10 cellular contexts compared by ENCODE assay signal in the genomic region with DNA sequence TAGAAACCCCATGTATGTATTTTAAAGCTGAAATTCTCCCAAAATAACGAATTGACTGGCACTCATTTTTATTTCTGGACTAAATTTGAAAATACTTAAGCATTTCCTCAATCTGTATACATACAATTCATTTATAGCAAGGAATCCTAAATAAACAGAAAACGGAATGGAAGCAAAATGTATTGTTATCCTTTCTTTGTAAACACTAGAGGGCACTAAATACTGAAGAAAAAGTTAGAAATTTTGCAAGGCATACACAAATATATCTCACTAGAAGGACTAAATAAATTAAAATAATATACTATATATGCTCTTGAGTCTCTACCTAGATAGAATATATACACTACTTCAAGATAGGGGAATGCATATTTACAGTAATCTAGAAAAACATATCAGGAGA. TPM values are rescaled to one million over a fixed set of nuclear protein-coding genes. Genes with fewer than 3 reads are reported as not detected.
DNase-seq lines count a peak whose midpoint lies in the region; TF ChIP-seq lines count a peak whose summit lies in the region.
"Had no signal": no experiment of that assay in that cellular context is flagged by ENCODE, and none has a peak within 500 bp of the region (broad histone marks: within the 10 kb centered on the region; RNA-seq: fewer than 3 reads in every experiment).

No MANE protein-coding gene starts in this region.

- H3K27ac Mint-ChIP-seq in neural progenitor cell = no peak overlapping the region
- no peak overlapping the region for H3K27ac Mint-ChIP-seq in immature natural killer cell

- H3K27me3 Mint-ChIP-seq in neural progenitor cell (ENCODE audit: insufficient read depth, low read depth) = no peaks in the 10 kb centered on the region
- H3K27me3 Mint-ChIP-seq in immature natural killer cell (ENCODE audit: low read depth in 3 of 3) = peaks cover 0 to 2% (median 0%) of the 10 kb centered on the region in 3 donors

- no peaks in the 10 kb centered on the region for H4K20me1 ChIP-seq in neural progenitor cell (ENCODE audit: low read depth)

- TF ChIP-seq CTCF in GM13977 (IDR thresholded peaks at IDR 0.05; ENCODE audit: extremely low read depth, insufficient read depth, missing control alignments) (peak; percentile 49), adrenal gland (IDR thresholded peaks at IDR 0.05) (peak in 4 of 6 experiments; percentile 24 to 56 (median 53)), neural progenitor cell (IDR thresholded peaks at IDR 0.05) (peak; percentile 61)

- H3K9me3 Mint-ChIP-seq in neural progenitor cell (no peaks in the 10 kb centered on the region), immature natural killer cell (peaks cover 0 to 3% (median 0%) of the 10 kb centered on the region in 6 donors)

- no peaks in the 10 kb centered on the region for H3F3A ChIP-seq in neural progenitor cell (ENCODE audit: low read depth)

- TF ChIP-seq POLR2A in adrenal gland (IDR thresholded peaks at IDR 0.05) = no peak

- intact Hi-C loops in adrenal gland (cut with DNase I) = loop anchor here in 1 of 2 donors (2.0 kb wide), 1 partner anchor 135 kb away; no protein-coding TSS in a partner anchor

- in situ Hi-C loops in GM13977 (cut with MboI; ENCODE audit: low pct_unique_long_range_greater_than_20kb, low sequenced_read_pairs, unreplicated experiment) = loop anchor here (10.0 kb wide), 1 partner anchor 135 kb away; no protein-coding TSS in a partner anchor

- no peaks in the 10 kb centered on the region for H3K4me1 ChIP-seq in adrenal gland (replicated peaks in 1 of 2)
- no peaks in the 10 kb centered on the region for H3K4me1 ChIP-seq in neural progenitor cell

- WGBS in adrenal gland, 4 donors = 1 to 2% (median 1%) methylated on average over 2 of the region's 2 CpGs

- H3K4me2 ChIP-seq in neural progenitor cell = no peak overlapping the region

- no peaks in the 10 kb centered on the region for H3K4me1 Mint-ChIP-seq in neural progenitor cell
- no peaks in the 10 kb centered on the region for H3K4me1 Mint-ChIP-seq in immature natural killer cell

- H3K27me3 ChIP-seq in adrenal gland = peaks cover 6% of the 10 kb centered on the region
- H3K27me3 ChIP-seq in neural progenitor cell = no peaks in the 10 kb centered on the region

- H3K27ac ChIP-seq in adrenal gland (no peak overlapping the region), neural progenitor cell (no peak overlapping the region)

- H3K4me3 ChIP-seq in adrenal gland = no peak overlapping the region
- no peak overlapping the region for H3K4me3 ChIP-seq in neural progenitor cell

- H3K9me3 ChIP-seq in adrenal gland (replicated peaks in 1 of 3) = no peaks in the 10 kb centered on the region
- no peaks in the 10 kb centered on the region for H3K9me3 ChIP-seq in neural progenitor cell (ENCODE audit: low read depth)

- H2AFZ ChIP-seq in neural progenitor cell (replicated peaks) = no peak overlapping the region

- no peak for DNase-seq in GM13977 (ENCODE audit: low spot score)
- peak; percentile 16 for DNase-seq in NCI-H146 (lab: John Stamatoyannopoulos, UW)
- no peak for DNase-seq in adrenal gland
- no peak for DNase-seq in neural progenitor cell (ENCODE audit: low spot score)
- DNase-seq in T1000 (lab: John Stamatoyannopoulos, UW) = no peak
- no peak for DNase-seq in stimulated activated naive CD4-positive, alpha-beta T cell (lab: John Stamatoyannopoulos, UW)
- DNase-seq in immature natural killer cell = no peak
- DNase-seq in NCI-H187 treated with DMSO at 0.1 percent for 48 hours (lab: John Stamatoyannopoulos, UW) = no peak
- DNase-seq: erythroblast, substantia nigra had no signal

- H3K36me3 Mint-ChIP-seq in neural progenitor cell (no peaks in the 10 kb centered on the region), immature natural killer cell (no peaks in the 10 kb centered on the region)

- H3K4me3 Mint-ChIP-seq in neural progenitor cell = no peak overlapping the region
- H3K4me3 Mint-ChIP-seq in immature natural killer cell = no peak overlapping the region

- no peaks in the 10 kb centered on the region for H3K79me2 ChIP-seq in neural progenitor cell (ENCODE audit: low read depth)

- no peak overlapping the region for H3K9ac ChIP-seq in neural progenitor cell

- H3K36me3 ChIP-seq in adrenal gland (replicated peaks in 1 of 2) = no peaks in the 10 kb centered on the region
- no peaks in the 10 kb centered on the region for H3K36me3 ChIP-seq in neural progenitor cell

RNA-seq across cellular contexts. Expression of gene ANO5, which starts 23.1 kb away (rescaled TPM):
- total RNA-seq in adrenal gland (10 to 100 TPM in 3 of 8 donors, 1 to 10 TPM in 5; 7.9 to 18.0 (median 9.2) TPM), neural progenitor cell (ENCODE audit: low replicate concordance) (9.9 and 16.5 TPM in 2 replicates)
- polyA plus RNA-seq in adrenal gland (1 to 10 TPM; 2.4 to 9.1 (median 3.5) TPM), immature natural killer cell (under 1 TPM in 2 of 3 donors, not detected in 1; 0.07 to 0.09 TPM)
